Comparison of ENCODE assay signal across 17 cellular contexts in the genomic region with DNA sequence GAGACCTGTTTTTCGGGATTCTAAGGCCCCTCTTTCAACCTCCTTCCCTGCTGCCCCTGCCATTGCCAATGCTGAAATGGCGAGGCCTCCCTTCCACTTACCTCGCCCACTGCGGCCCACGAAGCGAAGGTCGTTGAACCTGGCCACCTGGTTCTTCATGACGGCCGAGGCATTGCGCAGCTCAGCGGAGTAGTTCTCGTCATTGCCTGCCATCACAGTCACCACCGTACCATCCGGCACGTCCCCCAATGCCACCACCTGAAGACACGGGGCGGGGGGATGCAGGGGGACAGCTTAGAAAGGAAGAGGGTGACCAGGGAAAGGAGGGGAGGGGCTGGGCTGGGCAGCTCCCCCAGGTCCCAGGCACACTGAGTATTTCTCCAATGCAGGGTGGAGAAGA. TPM values are rescaled to one million over a fixed set of nuclear protein-coding genes. Genes with fewer than 3 reads are reported as not detected.
DNase-seq lines count a peak whose midpoint lies in the region; ATAC-seq and TF ChIP-seq lines count a peak whose summit lies in the region.
"Had no signal": no experiment of that assay in that cellular context is flagged by ENCODE, and none has a peak within 500 bp of the region (broad histone marks: within the 10 kb centered on the region; RNA-seq: fewer than 3 reads in every experiment).

No MANE protein-coding gene starts in this region.

- H2AFZ ChIP-seq in Karpas-422 (ENCODE audit: low read length): no peak overlapping the region
- H2AFZ ChIP-seq: hepatocyte had no signal

- peak overlapping the region; percentile 23 for H3K27ac ChIP-seq in Karpas-422 (ENCODE audit: low read length)
- H3K27ac ChIP-seq in WERI-Rb-1: no peak overlapping the region
- H3K27ac ChIP-seq: 22Rv1, hepatocyte, left lung, neutrophil, thyroid gland had no signal

- H3K9me3 Mint-ChIP-seq in T-helper 1 cell treated with Interleukin-12 subunit alpha and Interleukin-12 subunit beta and Interleukin-4 antibody, amounts not matched to agents 30 μg/mL and 1 μg/mL, for 36 hours: no peaks in the 10 kb centered on the region
- H3K9me3 Mint-ChIP-seq in activated naive CD8-positive, alpha-beta T cell treated with anti-CD3 and anti-CD28 coated beads, Interleukin-2, amount 50 U/mL, for 24 hours: no peaks in the 10 kb centered on the region

- H3K4me2 ChIP-seq in Karpas-422 (ENCODE audit: low read depth, low read length, poor library complexity, severe bottlenecking): peak overlapping the region; percentile 70

- H3K4me3 ChIP-seq in Karpas-422 (ENCODE audit: low read length) (peak overlapping the region; percentile 71), WERI-Rb-1 (ENCODE audit: low read depth, low read length) (no peak overlapping the region)
- H3K4me3 ChIP-seq: hepatocyte had no signal

- no peaks in the 10 kb centered on the region for H3K27me3 Mint-ChIP-seq in T-helper 1 cell treated with Interleukin-12 subunit alpha and Interleukin-12 subunit beta and Interleukin-4 antibody, amounts not matched to agents 30 μg/mL and 1 μg/mL, for 36 hours (ENCODE audit: low read depth)
- H3K27me3 Mint-ChIP-seq in activated naive CD8-positive, alpha-beta T cell treated with anti-CD3 and anti-CD28 coated beads, Interleukin-2, amount 50 U/mL, for 24 hours: peaks cover 2% of the 10 kb centered on the region

- peak overlapping the region; percentile 77 for H3K9ac ChIP-seq in Karpas-422 (ENCODE audit: low read length)

- H4K20me1 ChIP-seq in Karpas-422 (ENCODE audit: insufficient read depth, low read depth, low read length): peaks cover 8% of the 10 kb centered on the region; the same call in 1 of the 2 replicates

- no peaks in the 10 kb centered on the region for H3K27me3 ChIP-seq in Karpas-422 (ENCODE audit: low read length)
- peaks cover 11% of the 10 kb centered on the region for H3K27me3 ChIP-seq in WERI-Rb-1 (ENCODE audit: insufficient read depth, low read depth, severe bottlenecking)

- TF ChIP-seq CTCF in WERI-Rb-1 (IDR thresholded peaks at IDR 0.05; ENCODE audit: low read depth, low read length): no peak

- peaks cover 21% of the 10 kb centered on the region; the same call in 1 of the 2 replicates for H3K36me3 ChIP-seq in Karpas-422 (ENCODE audit: insufficient read depth, low read length)
- H3K36me3 ChIP-seq in WERI-Rb-1: peaks cover 6% of the 10 kb centered on the region
- H3K36me3 ChIP-seq: left lung, thyroid gland had no signal

- peaks cover 70% of the 10 kb centered on the region for H3K79me2 ChIP-seq in Karpas-422 (ENCODE audit: low read length)
- H3K79me2 ChIP-seq: hepatocyte had no signal

- peaks cover 55% of the 10 kb centered on the region for H3K36me3 Mint-ChIP-seq in T-helper 1 cell treated with Interleukin-12 subunit alpha and Interleukin-12 subunit beta and Interleukin-4 antibody, amounts not matched to agents 30 μg/mL and 1 μg/mL, for 36 hours (ENCODE audit: low read depth)
- peaks cover 68% of the 10 kb centered on the region for H3K36me3 Mint-ChIP-seq in activated naive CD8-positive, alpha-beta T cell treated with anti-CD3 and anti-CD28 coated beads, Interleukin-2, amount 50 U/mL, for 24 hours (ENCODE audit: low read depth)

- H3K9me2 ChIP-seq in Karpas-422 (replicated peaks; ENCODE audit: insufficient read depth, low read length): no peaks in the 10 kb centered on the region

- DNase-seq in T-helper 1 cell (no peak), Karpas-422 (no peak), retina (peak; percentile 39), WERI-Rb-1 (no peak), NCI-H446 treated with DMSO at 0.1 percent for 48 hours (lab: John Stamatoyannopoulos, UW) (no peak)
- no peak for DNase-seq in activated naive CD8-positive, alpha-beta T cell treated with anti-CD3 and anti-CD28 coated beads, Interleukin-2, amount 50 U/mL, for 24 hours
- DNase-seq: activated effector memory CD4-positive, alpha-beta T cell treated with Interleukin-2 at 50 U/mL for 16 hours; thyroid gland had no signal

- no peak for ATAC-seq in activated naive CD8-positive, alpha-beta T cell treated with anti-CD3 and anti-CD28 coated beads, Interleukin-2, amount 50 U/mL, for 24 hours
- ATAC-seq in GM21619 (IDR thresholded peaks at IDR 0.05; ENCODE audit: unreplicated experiment): no peak
- ATAC-seq: esophagus mucosa, left lung, Right ventricle myocardium inferior had no signal

- H3K4me3 Mint-ChIP-seq in T-helper 1 cell treated with Interleukin-12 subunit alpha and Interleukin-12 subunit beta and Interleukin-4 antibody, amounts not matched to agents 30 μg/mL and 1 μg/mL, for 36 hours: peak overlapping the region; percentile 94
- H3K4me3 Mint-ChIP-seq in activated naive CD8-positive, alpha-beta T cell treated with anti-CD3 and anti-CD28 coated beads, Interleukin-2, amount 50 U/mL, for 24 hours: peak overlapping the region; percentile 84

- peaks cover 51% of the 10 kb centered on the region for H3K4me1 Mint-ChIP-seq in T-helper 1 cell treated with Interleukin-12 subunit alpha and Interleukin-12 subunit beta and Interleukin-4 antibody, amounts not matched to agents 30 μg/mL and 1 μg/mL, for 36 hours (ENCODE audit: low read depth)
- H3K4me1 Mint-ChIP-seq in activated naive CD8-positive, alpha-beta T cell treated with anti-CD3 and anti-CD28 coated beads, Interleukin-2, amount 50 U/mL, for 24 hours: peaks cover 77% of the 10 kb centered on the region

- H3K9me3 ChIP-seq in Karpas-422 (ENCODE audit: low read length): no peaks in the 10 kb centered on the region
- H3K9me3 ChIP-seq in WERI-Rb-1 (ENCODE audit: severe bottlenecking): no peaks in the 10 kb centered on the region
- H3K9me3 ChIP-seq: left lung, neutrophil, thyroid gland had no signal

- peaks cover 66% of the 10 kb centered on the region for H3K4me1 ChIP-seq in Karpas-422 (ENCODE audit: low read length)

- peak overlapping the region; percentile 88 for H3K27ac Mint-ChIP-seq in T-helper 1 cell treated with Interleukin-12 subunit alpha and Interleukin-12 subunit beta and Interleukin-4 antibody, amounts not matched to agents 30 μg/mL and 1 μg/mL, for 36 hours
- H3K27ac Mint-ChIP-seq in activated naive CD8-positive, alpha-beta T cell treated with anti-CD3 and anti-CD28 coated beads, Interleukin-2, amount 50 U/mL, for 24 hours: peak overlapping the region; percentile 96

RNA-seq across cellular contexts. Expression of a gene that starts 2.6 kb away (rescaled TPM):
- total RNA-seq in Karpas-422 (2014; rRNA removed; shearing (Covaris generic); ENCODE audit: low replicate concordance): 35.2 and 36.6 TPM in 2 replicates
- total RNA-seq: NCI-H460 had no signal
